23 cellular contexts compared by ENCODE assay signal in the genomic region with DNA sequence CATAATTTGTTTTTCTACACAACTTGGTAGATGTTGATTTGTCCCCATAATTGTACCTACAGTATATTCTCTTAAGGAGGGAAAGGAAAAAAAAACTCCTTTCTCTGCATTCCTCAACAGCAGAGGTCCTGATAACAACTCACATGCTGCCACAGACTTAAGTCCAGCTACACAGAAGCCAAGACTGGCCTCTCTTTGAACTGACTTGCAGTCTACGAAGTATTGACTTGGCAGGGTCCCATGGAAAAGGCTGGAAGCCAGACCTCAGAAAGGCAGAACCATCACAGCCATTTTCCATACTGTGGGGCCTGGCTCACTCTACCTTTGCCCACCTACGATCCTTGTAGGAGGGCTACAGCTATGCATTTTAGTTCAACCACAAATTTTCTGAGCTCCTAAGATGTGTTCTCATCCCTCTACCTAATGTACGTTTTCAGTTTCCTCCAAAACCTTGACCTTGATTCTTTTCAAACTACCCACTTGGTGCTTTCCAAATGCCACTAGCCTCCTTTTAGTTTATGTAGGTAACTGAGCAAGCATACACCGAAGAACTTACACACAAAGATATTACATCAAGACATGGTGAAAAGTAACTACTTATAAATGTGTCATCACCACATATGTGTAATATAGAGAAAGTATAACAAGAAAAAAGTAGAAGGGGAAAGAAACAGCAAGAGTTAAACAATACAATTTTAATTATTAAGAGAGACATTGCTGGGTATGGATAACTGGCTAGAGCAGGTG. TPM values are rescaled to one million over a fixed set of nuclear protein-coding genes. Genes with fewer than 3 reads are reported as not detected.
DNase-seq lines count a peak whose midpoint lies in the region; ATAC-seq, FAIRE-seq and TF ChIP-seq lines count a peak whose summit lies in the region.
"Had no signal": no experiment of that assay in that cellular context is flagged by ENCODE, and none has a peak within 500 bp of the region (broad histone marks: within the 10 kb centered on the region; RNA-seq: fewer than 3 reads in every experiment).

No MANE protein-coding gene starts in this region.

- no peaks in the 10 kb centered on the region for H3K27me3 ChIP-seq in pancreas

- no peak overlapping the region for H3K4me3 ChIP-seq in pancreas
- H3K4me3 ChIP-seq: SJCRH30 had no signal

- peaks cover 13% of the 10 kb centered on the region for H3K27me3 Mint-ChIP-seq in activated CD4-positive, alpha-beta memory T cell treated with anti-CD3 and anti-CD28 coated beads for 36 hours

- H3K9me3 ChIP-seq in pancreas: no peaks in the 10 kb centered on the region
- H3K9me3 ChIP-seq: SJCRH30 had no signal

- H3K36me3 ChIP-seq in pancreas: peaks cover 0 to 26% (median 0%) of the 10 kb centered on the region in 3 donors
- H3K36me3 ChIP-seq: SJCRH30 had no signal

- DNase-seq in left ventricle myocardium superior (no peak), cardiac septum (ENCODE audit: low spot score) (no peak), astrocyte of the hippocampus (ENCODE audit: low read depth, low spot score) (peak; percentile 74), pancreas (no peak), DMS79 (lab: John Stamatoyannopoulos, UW) (no peak), EL (no peak)
- no peak for DNase-seq in activated CD4-positive, alpha-beta memory T cell treated with anti-CD3 and anti-CD28 coated beads for 36 hours
- DNase-seq: Calu3; DND-41; Karpas-422; NCI-H1092; NCI-H1417 treated with DMSO at 0.1 percent for 48 hours; NCI-H1694 treated with DMSO at 0.1 percent for 48 hours; NCI-H2081 treated with DMSO at 0.1 percent for 48 hours; NCI-H2171; NCI-H446; NCI-H524 treated with DMSO at 0.1 percent for 48 hours; NCI-H774; NK-92 treated with Interleukin-12 subunit alpha and Interleukin-12 subunit beta, amount 100 ng/mL, for 24 hours; PC-3; SJCRH30 had no signal

- ATAC-seq in left ventricle myocardium superior (peak; percentile 34), pancreas (peak; percentile 41 to 69 (median 46))
- ATAC-seq: HCT116, PC-3, Right ventricle myocardium inferior had no signal

- H3K9me3 Mint-ChIP-seq in activated CD4-positive, alpha-beta memory T cell treated with anti-CD3 and anti-CD28 coated beads for 36 hours: no peaks in the 10 kb centered on the region

- H3K36me3 Mint-ChIP-seq in activated CD4-positive, alpha-beta memory T cell treated with anti-CD3 and anti-CD28 coated beads for 36 hours: no peaks in the 10 kb centered on the region

- no peak for TF ChIP-seq CTCF in pancreas (IDR thresholded peaks at IDR 0.05)

- H3K27ac Mint-ChIP-seq in activated CD4-positive, alpha-beta memory T cell treated with anti-CD3 and anti-CD28 coated beads for 36 hours: no peak overlapping the region

- H3K27ac ChIP-seq in pancreas: no peak overlapping the region
- H3K27ac ChIP-seq: SJCRH30 had no signal

- no peak overlapping the region for H3K4me3 Mint-ChIP-seq in activated CD4-positive, alpha-beta memory T cell treated with anti-CD3 and anti-CD28 coated beads for 36 hours

- POLR2A ChIA-PET in activated CD4-positive, alpha-beta memory T cell treated with anti-CD3 and anti-CD28 coated beads for 36 hours (lab: Charles Lee): no interaction called here

- peaks cover 0 to 3% (median 0%) of the 10 kb centered on the region in 3 donors for H3K4me1 ChIP-seq in pancreas
- H3K4me1 ChIP-seq: SJCRH30 had no signal

- no peaks in the 10 kb centered on the region for H3K4me1 Mint-ChIP-seq in activated CD4-positive, alpha-beta memory T cell treated with anti-CD3 and anti-CD28 coated beads for 36 hours (ENCODE audit: low read depth)

- WGBS in pancreas, 2 donors: 57 to 58% methylated on average over 4 of the region's 4 CpGs

- intact Hi-C loops in left ventricle myocardium superior (cut with micrococcal nuclease): no loop called here
- intact Hi-C loops in cardiac septum (cut with DNase I): no loop called here
- intact Hi-C loops in pancreas (cut with DNase I): no loop called here
- intact Hi-C loops in activated CD4-positive, alpha-beta memory T cell treated with anti-CD3 and anti-CD28 coated beads for 36 hours (cut with micrococcal nuclease): no loop called here

- no peak for FAIRE-seq in pancreas (lab: Jason Lieb, UNC)

- CTCF ChIA-PET in activated CD4-positive, alpha-beta memory T cell treated with anti-CD3 and anti-CD28 coated beads for 36 hours (lab: Charles Lee): no interaction called here

RNA-seq across cellular contexts. Expression of a gene that starts 12.2 kb away (rescaled TPM):
- total RNA-seq in left ventricle myocardium superior (17.5 TPM), cardiac septum (24.5 TPM), pancreas (1 to 10 TPM; 5.3 to 7.1 (median 6.8) TPM)
- 1 to 10 TPM; 2.0 to 4.6 TPM for polyA plus RNA-seq in pancreas
- total RNA-seq in activated CD4-positive, alpha-beta memory T cell treated with anti-CD3 and anti-CD28 coated beads for 36 hours: under 1 TPM in 1 of 2 experiments, not detected in 1; 0.02 TPM
- total RNA-seq: SJCRH30 had no signal

Comparison
In these comparisons a context has a peak if more than half of its experiments do, and no peak if none do; other contexts are left out.
1. RNA of a gene that starts 12.2 kb away (total RNA-seq): 24.5 TPM in cardiac septum (single experiment), 17.5 TPM in left ventricle myocardium superior (single experiment) and 5.3 to 7.1 TPM in pancreas; 0.02 TPM in activated CD4-positive, alpha-beta memory T cell treated with anti-CD3 and anti-CD28 coated beads for 36 hours; every median in the first group is over 4 times any median in the second.